Comparison of ENCODE assay signal across 9 cellular contexts in the genomic region with DNA sequence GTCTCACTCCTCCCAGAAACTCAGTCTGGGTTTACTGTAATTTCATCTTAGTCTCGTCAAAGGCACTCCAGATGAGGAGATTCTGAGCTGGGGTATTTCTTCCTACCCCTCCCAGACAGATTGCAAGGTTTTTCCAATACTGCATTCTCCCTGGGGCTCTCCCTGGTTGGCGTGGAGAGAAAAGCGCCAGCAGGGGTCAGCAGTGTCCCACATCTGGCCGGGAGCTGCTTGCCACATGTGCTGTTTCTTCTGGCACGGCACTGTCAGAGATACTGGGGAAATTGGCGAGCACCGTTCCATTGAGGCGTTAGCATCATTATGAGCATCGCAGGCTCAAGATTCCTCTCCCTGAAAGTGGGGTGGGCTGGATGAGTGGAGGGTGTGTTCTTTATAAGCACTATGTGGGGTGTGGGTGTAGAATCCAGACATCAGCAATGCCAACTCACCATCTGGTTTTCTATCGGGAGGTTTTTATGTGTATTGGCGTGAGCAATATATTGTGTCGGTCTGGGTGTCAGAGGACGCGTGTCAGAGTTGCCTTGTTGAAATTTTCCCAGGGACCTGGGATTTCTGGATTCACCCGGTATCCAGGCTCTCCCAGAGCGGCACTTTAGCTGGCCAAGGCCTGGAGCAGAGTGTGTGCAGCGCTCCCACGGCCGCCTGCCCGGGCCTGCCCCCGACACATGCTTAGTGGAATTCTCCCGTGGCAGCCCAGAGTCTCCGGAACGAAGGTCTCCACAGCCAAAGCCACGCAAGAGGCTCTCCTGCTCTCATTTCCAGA. TPM values are rescaled to one million over a fixed set of nuclear protein-coding genes. Genes with fewer than 3 reads are reported as not detected.
DNase-seq lines count a peak whose midpoint lies in the region; ATAC-seq, FAIRE-seq and TF ChIP-seq lines count a peak whose summit lies in the region.
"Had no signal": no experiment of that assay in that cellular context is flagged by ENCODE, and none has a peak within 500 bp of the region (broad histone marks: within the 10 kb centered on the region; RNA-seq: fewer than 3 reads in every experiment).

No MANE protein-coding gene starts in this region.

- FAIRE-seq in H1 (lab: Jason Lieb, UNC), result peak; percentile 45
- FAIRE-seq: A204.1 had no signal

- CTCF ChIA-PET in H1 (lab: Charles Lee; ENCODE audit: partially characterized antibody), result interaction anchor here (0.6 to 43.8 kb wide), 61 partner anchors 9 to 362 kb away, joined by 3 to 929 read pairs (median 4); partner anchors contain the start of genes CSRP1 and SHISA4
- CTCF ChIA-PET in CD4-positive, alpha-beta T cell (lab: Charles Lee), result no interaction called here

- H3K4me3 Mint-ChIP-seq in T-helper 17 cell, result no peak overlapping the region
- H3K4me3 Mint-ChIP-seq in CD4-positive, alpha-beta T cell, result no peak overlapping the region

- H3K9ac ChIP-seq in H1 (replicated peaks in 1 of 4; ENCODE audit: extremely low read depth in 1 of 4, low read depth in 3 of 4, low read length in 3 of 4) (no peak overlapping the region), mesenchymal stem cell (ENCODE audit: low read length) (peak overlapping the region; percentile 85)

- no peak for TF ChIP-seq EP300 in H1 (IDR thresholded peaks at IDR 0.05; ENCODE audit: borderline replicate concordance in 1 of 2, low read depth in 2 of 2, low read length in 2 of 2)

- H3K23me2 ChIP-seq in H1 (ENCODE audit: low read depth, low read length), result no peaks in the 10 kb centered on the region

- H3K36me3 ChIP-seq in H1 (ENCODE audit: control insufficient read depth in 2 of 4, insufficient read depth in 4 of 4, low read length in 3 of 4) (no peaks in the 10 kb centered on the region), mesenchymal stem cell (ENCODE audit: control insufficient read depth in 1 of 2, insufficient read depth in 2 of 2, low read depth in 1 of 2, low read length in 2 of 2) (no peaks in the 10 kb centered on the region)

- H3K36me3 Mint-ChIP-seq in T-helper 17 cell (ENCODE audit: low read depth), result peaks cover 12% of the 10 kb centered on the region
- H3K36me3 Mint-ChIP-seq in CD4-positive, alpha-beta T cell (ENCODE audit: low read depth), result peaks cover 47% of the 10 kb centered on the region

- WGBS in H1 (ENCODE audit: extremely low coverage in 1 of 2, insufficient coverage in 1 of 2, insufficient read length in 1 of 2, insufficient replicate concordance in 2 of 2, low coverage in 1 of 2, low lambda C conversion rate in 2 of 2, missing lambda C conversion rate in 1 of 2), 2 experiments, result 69% methylated on average over 25 of the region's 25 CpGs; no CpG with 5 or more reads in 1 of the 2 experiments
- 60% methylated on average over 25 of the region's 25 CpGs for WGBS in mesenchymal stem cell

- H2BK5ac ChIP-seq in H1 (ENCODE audit: low read depth, low read length) (no peak overlapping the region), mesenchymal stem cell (ENCODE audit: low read depth, low read length, poor library complexity, severe bottlenecking) (no peak overlapping the region)

- no peak overlapping the region for H4K8ac ChIP-seq in H1 (ENCODE audit: extremely low read depth, insufficient read depth, low read length)
- H4K8ac ChIP-seq in mesenchymal stem cell (ENCODE audit: low read length), result no peak overlapping the region

- H3K23ac ChIP-seq in H1 (ENCODE audit: insufficient read length), result no peak overlapping the region
- H3K23ac ChIP-seq in mesenchymal stem cell (ENCODE audit: low read length in 2 of 2), result no peak overlapping the region

- H3K27ac ChIP-seq in H1 (ENCODE audit: low read depth, low read length) (no peak overlapping the region), mesenchymal stem cell (ENCODE audit: low read length, poor library complexity, severe bottlenecking) (no peak overlapping the region)
- no peak overlapping the region for H3K27ac ChIP-seq in CD4-positive, alpha-beta T cell (ENCODE audit: low read depth, low read length)

- intact Hi-C loops in CD4-positive, alpha-beta T cell (cut with DNase I, micrococcal nuclease), result no loop called here

- H3K4me1 ChIP-seq in H1 (replicated peaks in 1 of 4; ENCODE audit: control insufficient read depth in 3 of 4, insufficient read depth in 4 of 4, low read length in 3 of 4), result peaks cover 0 to 5% (median 3%) of the 10 kb centered on the region in 4 experiments; a peak in 3 of 7 replicates
- peaks cover 6% of the 10 kb centered on the region for H3K4me1 ChIP-seq in mesenchymal stem cell (ENCODE audit: control insufficient read depth, insufficient read depth, low read depth, low read length)

- no peak overlapping the region for H3K27ac Mint-ChIP-seq in T-helper 17 cell
- H3K27ac Mint-ChIP-seq in CD4-positive, alpha-beta T cell, result no peak overlapping the region

- no peak overlapping the region for H2AK5ac ChIP-seq in H1 (ENCODE audit: low read depth, low read length)
- peak overlapping the region; percentile 33 for H2AK5ac ChIP-seq in mesenchymal stem cell (ENCODE audit: low read length, severe bottlenecking)

- H3K4me2 ChIP-seq in H1 (ENCODE audit: insufficient read depth in 1 of 2, low read depth in 2 of 2, low read length in 2 of 2) (no peak overlapping the region), mesenchymal stem cell (ENCODE audit: low read length, poor library complexity, severe bottlenecking) (no peak overlapping the region)

- H4K5ac ChIP-seq in H1 (ENCODE audit: insufficient read length, low read depth, low read length), result no peak overlapping the region

- H3K79me1 ChIP-seq in H1 (ENCODE audit: low read depth, low read length) (no peaks in the 10 kb centered on the region), mesenchymal stem cell (replicated peaks; ENCODE audit: low read length, poor library complexity, severe bottlenecking) (no peaks in the 10 kb centered on the region)

- H4K20me1 ChIP-seq in H1 (replicated peaks in 1 of 2; ENCODE audit: control insufficient read depth in 1 of 2, insufficient read depth in 2 of 2, low read length in 2 of 2), result no peaks in the 10 kb centered on the region

- peak; percentile 88 to 92 (median 91) for TF ChIP-seq CTCF in H1 (IDR thresholded peaks at IDR 0.05; ENCODE audit: control extremely low read depth in 1 of 3, insufficient read depth in 1 of 3, low read depth in 1 of 3, low read length in 3 of 3)
- TF ChIP-seq CTCF in CD4-positive, alpha-beta T cell (IDR thresholded peaks at IDR 0.05), result no peak

- no peak overlapping the region for H2BK15ac ChIP-seq in H1 (ENCODE audit: low read length)
- H2BK15ac ChIP-seq in mesenchymal stem cell (ENCODE audit: low read depth, poor library complexity, severe bottlenecking), result peak overlapping the region; percentile 33

- POLR2A ChIA-PET in H1 (lab: Charles Lee; ENCODE audit: partially characterized antibody), result interaction anchor here (1.7 to 1.9 kb wide), 2 partner anchors 9 to 18 kb away, joined by 5 to 7 read pairs; no protein-coding TSS in a partner anchor
- POLR2A ChIA-PET in CD4-positive, alpha-beta T cell (lab: Charles Lee), result no interaction called here

- no peak for TF ChIP-seq POLR2A in H1 (IDR thresholded peaks at IDR 0.05; ENCODE audit: control extremely low read depth in 1 of 2, low read depth in 2 of 2, low read length in 2 of 2)

- H3K9me3 ChIP-seq in T-helper 17 cell (ENCODE audit: control insufficient read depth, low read length, poor library complexity, severe bottlenecking) (no peaks in the 10 kb centered on the region), H1 (ENCODE audit: insufficient read depth in 2 of 2, low read depth in 1 of 2, low read length in 1 of 2) (no peaks in the 10 kb centered on the region), mesenchymal stem cell (ENCODE audit: control insufficient read depth, low read length) (no peaks in the 10 kb centered on the region)
- no peaks in the 10 kb centered on the region for H3K9me3 ChIP-seq in CD4-positive, alpha-beta T cell (ENCODE audit: control insufficient read depth, low read length)

- H2BK120ac ChIP-seq in H1 (replicated peaks; ENCODE audit: low read depth, low read length) (no peak overlapping the region), mesenchymal stem cell (ENCODE audit: low read depth, low read length) (peak overlapping the region; percentile 22)

- no peak overlapping the region for H3K4ac ChIP-seq in H1 (replicated peaks; ENCODE audit: insufficient read length, low read depth, low read length)
- no peak overlapping the region for H3K4ac ChIP-seq in mesenchymal stem cell (ENCODE audit: low read depth in 1 of 2, low read length in 2 of 2)

- peak; percentile 96 for TF ChIP-seq RAD21 in H1 (IDR thresholded peaks at IDR 0.05 in 1 of 2, conservative IDR thresholded peaks at IDR 0.05 in 1 of 2; ENCODE audit: low read depth in 2 of 2, low read length in 2 of 2)

- ATAC-seq in T-helper 17 cell, result peak; percentile 36
- ATAC-seq in CD4-positive, alpha-beta T cell (ENCODE audit: poor library complexity), result no peak

- no peak overlapping the region for H2BK20ac ChIP-seq in H1 (ENCODE audit: low read length)

- peak; percentile 32 for DNase-seq in DMS79 treated with DMSO at 0.1 percent for 48 hours (lab: John Stamatoyannopoulos, UW)
- DNase-seq in DMS79 (lab: John Stamatoyannopoulos, UW), result no peak
- peak; percentile 73 for DNase-seq in NCI-H146 (lab: John Stamatoyannopoulos, UW)
- DNase-seq in T-helper 17 cell, result no peak
- DNase-seq in H1 (ENCODE audit: low read depth in 1 of 2, low spot score in 2 of 2), result peak in 1 of 2 experiments; percentile 90
- DNase-seq in mesenchymal stem cell, result peak; percentile 90
- DNase-seq in stromal cell of bone marrow (ENCODE audit: low read depth), result peak; percentile 92
- DNase-seq in CD4-positive, alpha-beta T cell, result no peak

- H3K27me3 ChIP-seq in H1 (replicated peaks in 1 of 4; ENCODE audit: control insufficient read depth in 3 of 4, extremely low read depth in 1 of 4, insufficient read depth in 3 of 4, low read length in 3 of 4) (no peaks in the 10 kb centered on the region), mesenchymal stem cell (ENCODE audit: control insufficient read depth in 1 of 2, insufficient read depth in 1 of 2, low read length in 2 of 2) (no peaks in the 10 kb centered on the region)
- H3K27me3 ChIP-seq in CD4-positive, alpha-beta T cell (ENCODE audit: control insufficient read depth, insufficient read depth, low read length), result no peaks in the 10 kb centered on the region

- peaks cover 3% of the 10 kb centered on the region for H3K4me1 Mint-ChIP-seq in T-helper 17 cell
- no peaks in the 10 kb centered on the region for H3K4me1 Mint-ChIP-seq in CD4-positive, alpha-beta T cell (ENCODE audit: low read depth)

- H3K4me3 ChIP-seq in H1 (ENCODE audit: extremely low read depth in 1 of 4, insufficient read depth in 2 of 4, low read depth in 3 of 4, low read length in 4 of 4) (no peak overlapping the region), mesenchymal stem cell (ENCODE audit: insufficient read depth in 1 of 2, low read depth in 1 of 2, low read length in 2 of 2) (peak overlapping the region in 1 of 2 experiments; percentile 14)

- H2AFZ ChIP-seq in H1 (ENCODE audit: low read length), result no peak overlapping the region
- no peak overlapping the region for H2AFZ ChIP-seq in mesenchymal stem cell (ENCODE audit: low read depth, low read length)

- no peaks in the 10 kb centered on the region for H3K9me3 Mint-ChIP-seq in CD4-positive, alpha-beta T cell

- H4K91ac ChIP-seq in H1 (replicated peaks; ENCODE audit: insufficient read length, low read length) (no peak overlapping the region), mesenchymal stem cell (ENCODE audit: low read length) (peak overlapping the region; percentile 35)

- peaks cover 22% of the 10 kb centered on the region for H3K27me3 Mint-ChIP-seq in T-helper 17 cell
- H3K27me3 Mint-ChIP-seq in CD4-positive, alpha-beta T cell, result peaks cover 15% of the 10 kb centered on the region

- no peak overlapping the region for H3K56ac ChIP-seq in H1 (replicated peaks; ENCODE audit: insufficient read length, low read depth, low read length)

- H2BK12ac ChIP-seq in H1 (ENCODE audit: low read depth, low read length) (peak overlapping the region; percentile 60; the same call in 1 of the 2 replicates), mesenchymal stem cell (ENCODE audit: low read length in 2 of 2) (peak overlapping the region; percentile 62 to 83)

- no peak overlapping the region for H3K14ac ChIP-seq in H1 (ENCODE audit: insufficient read length)
- H3K14ac ChIP-seq in mesenchymal stem cell (ENCODE audit: low read length in 2 of 2), result peak overlapping the region in 1 of 2 experiments; percentile 24

- H3K79me2 ChIP-seq in H1 (ENCODE audit: control insufficient read depth in 1 of 2, insufficient read depth in 2 of 2, low read length in 2 of 2), result no peaks in the 10 kb centered on the region

- H3K18ac ChIP-seq in H1 (ENCODE audit: extremely low read depth, low read length), result no peak overlapping the region
- peak overlapping the region; percentile 7 to 35 for H3K18ac ChIP-seq in mesenchymal stem cell (ENCODE audit: low read depth in 1 of 2, low read length in 2 of 2)

RNA-seq across cellular contexts. Expression of gene NAV1, which starts 8.0 kb away (rescaled TPM):
- total RNA-seq in T-helper 17 cell, result 1 to 10 TPM; 3.8 to 3.9 TPM
- 42.7 and 43.6 TPM in 2 replicates for total RNA-seq in H1 (2021; fragmentation: NEBNext Ultra II Directional; extraction: Animal tissue kit (Norgen Biotek cat#: 25700))
- 9.9 and 12.2 TPM in 2 replicates for polyA plus RNA-seq in H1 (2011; rRNA removed)
- 6.1 TPM for polyA plus RNA-seq in H1 (2011; cell fraction: cytosol; rRNA removed)
- polyA plus RNA-seq in H1 (2011; cell fraction: nucleus; rRNA removed), result 21.8 TPM
- polyA plus RNA-seq in H1 (2012, experiment 1 of 2), result 18.4 to 24.2 TPM (median 23.3 TPM) in 4 replicates
- 6.4 TPM for polyA plus RNA-seq in H1 (2012, experiment 2 of 2)
- 16.4 TPM for polyA plus RNA-seq in H1 (2013, experiment 1 of 2)
- 14.6 TPM for polyA plus RNA-seq in H1 (2013, experiment 2 of 2)
- polyA minus RNA-seq in H1 (2011; rRNA and poly(A)+ RNA removed), result 23.8 and 26.1 TPM in 2 replicates
- polyA minus RNA-seq in H1 (2011; cell fraction: cytosol; rRNA and poly(A)+ RNA removed), result 24.7 TPM
- polyA minus RNA-seq in H1 (2011; cell fraction: nucleus; rRNA and poly(A)+ RNA removed), result 27.6 TPM
- 51.4 TPM for polyA plus RNA-seq in mesenchymal stem cell (2013, experiment 1 of 2)
- polyA plus RNA-seq in mesenchymal stem cell (2013, experiment 2 of 2), result 45.4 TPM
- 1 to 10 TPM; 2.8 to 4.3 TPM for total RNA-seq in CD4-positive, alpha-beta T cell

RNA-seq across cellular contexts. Expression of gene CSRP1, which starts 24.0 kb away (rescaled TPM):
- total RNA-seq in T-helper 17 cell, result 10 to 100 TPM; 37.2 to 51.7 TPM
- 22.3 and 24.1 TPM in 2 replicates for total RNA-seq in H1 (2021; fragmentation: NEBNext Ultra II Directional; extraction: Animal tissue kit (Norgen Biotek cat#: 25700))
- 13.2 and 14.2 TPM in 2 replicates for polyA plus RNA-seq in H1 (2011; rRNA removed)
- 13.4 TPM for polyA plus RNA-seq in H1 (2011; cell fraction: cytosol; rRNA removed)
- polyA plus RNA-seq in H1 (2011; cell fraction: nucleus; rRNA removed), result 14.7 TPM
- 12.4 to 15.0 TPM (median 13.8 TPM) in 4 replicates for polyA plus RNA-seq in H1 (2012, experiment 1 of 2)
- polyA plus RNA-seq in H1 (2012, experiment 2 of 2), result 20.3 TPM
- 15.9 TPM for polyA plus RNA-seq in H1 (2013, experiment 1 of 2)
- polyA plus RNA-seq in H1 (2013, experiment 2 of 2), result 15.4 TPM
- polyA minus RNA-seq in H1 (2011; rRNA and poly(A)+ RNA removed), result 10.5 and 12.6 TPM in 2 replicates
- 9.5 TPM for polyA minus RNA-seq in H1 (2011; cell fraction: cytosol; rRNA and poly(A)+ RNA removed)
- polyA minus RNA-seq in H1 (2011; cell fraction: nucleus; rRNA and poly(A)+ RNA removed), result 9.3 TPM
- polyA plus RNA-seq in mesenchymal stem cell (2013, experiment 1 of 2), result 86.6 TPM
- 85.7 TPM for polyA plus RNA-seq in mesenchymal stem cell (2013, experiment 2 of 2)
- total RNA-seq in CD4-positive, alpha-beta T cell, result 10 to 100 TPM; 34.8 to 39.9 TPM

Comparison
In these comparisons a context has a peak if more than half of its experiments do, and no peak if none do; other contexts are left out.
1. DNase-seq: peak in DMS79 treated with DMSO at 0.1 percent for 48 hours (single experiment), NCI-H146 (single experiment), mesenchymal stem cell (single experiment) and stromal cell of bone marrow (single experiment); none in DMS79 (single experiment), T-helper 17 cell (0 of 3) and CD4-positive, alpha-beta T cell (0 of 10).